ENCODE assay signal across 8 cellular contexts in genomic region chr2:241218131-241219029, GRCh38. TPM values are rescaled to one million over a fixed set of nuclear protein-coding genes. Genes with fewer than 3 reads are reported as not detected.
DNase-seq lines count a peak whose midpoint lies in the region; ATAC-seq and TF ChIP-seq lines count a peak whose summit lies in the region.

No MANE protein-coding gene starts in this region.

- H3K27ac Mint-ChIP-seq in T-cell (peak overlapping the region; percentile 19 to 57), immature natural killer cell (peak overlapping the region; percentile 8 to 91 (median 82))

- ATAC-seq in T-cell (replicated peaks in 1 of 4), result peak; percentile 52 to 64 (median 58)
- ATAC-seq in GM19463 (IDR thresholded peaks at IDR 0.05; ENCODE audit: unreplicated experiment), result no peak

- in situ Hi-C loops in T47D (cut with HindIII; ENCODE audit: low pct_unique_long_range_greater_than_20kb, low sequenced_read_pairs), result no loop called here

- H3K27ac ChIP-seq in HL-60 (replicated peaks), result no peak overlapping the region

- H3K36me3 Mint-ChIP-seq in T-cell (no peaks in the 10 kb centered on the region), immature natural killer cell (no peaks in the 10 kb centered on the region)

- no peaks in the 10 kb centered on the region for H3K9me3 Mint-ChIP-seq in T-cell
- H3K9me3 Mint-ChIP-seq in immature natural killer cell, result no peaks in the 10 kb centered on the region

- DNase-seq in D341Med (ENCODE audit: low spot score), result peak; percentile 74
- DNase-seq in HL-60 (ENCODE audit: low read depth in 1 of 2, low spot score in 1 of 2), result no peak
- peak in 29 of 34 experiments; percentile 10 to 47 (median 29) for DNase-seq in T-cell
- DNase-seq in T47D (ENCODE audit: low read depth in 1 of 2, low spot score in 1 of 2), result peak; percentile 32 to 46
- peak; percentile 49 to 56 (median 54) for DNase-seq in immature natural killer cell
- peak; percentile 58 for DNase-seq in stimulated activated CD4-positive, alpha-beta T cell treated with anti-CD3 and anti-CD28 coated beads, Interleukin-15, amount 100 ng/mL, for 24 hours
- DNase-seq in occipital lobe (lab: John Stamatoyannopoulos, UW), result no peak

- CTCF ChIA-PET in T-cell (lab: Charles Lee), result interaction anchor here in 1 of 2 donors (0.6 to 0.9 kb wide), 2 partner anchors 68 to 69 kb away, joined by 3 to 6 read pairs; partner anchors contain the start of genes PASK and PPP1R7

- H3K27me3 ChIP-seq in HL-60 (ENCODE audit: insufficient read depth, poor library complexity, severe bottlenecking), result no peaks in the 10 kb centered on the region

- peak overlapping the region; percentile 12; the same call in 1 of the 2 replicates for H3K4me3 ChIP-seq in HL-60 (replicated peaks; ENCODE audit: insufficient read depth, low read length)

- POLR2A ChIA-PET in T-cell (lab: Charles Lee), result no interaction called here

- H3K27me3 Mint-ChIP-seq in T-cell (no peaks in the 10 kb centered on the region), immature natural killer cell (ENCODE audit: low read depth in 3 of 3) (peaks cover 0 to 10% (median 4%) of the 10 kb centered on the region in 3 donors)

- H3K4me3 Mint-ChIP-seq in T-cell, result peak overlapping the region; percentile 78 to 90 (median 85)
- peak overlapping the region; percentile 82 to 95 (median 92) for H3K4me3 Mint-ChIP-seq in immature natural killer cell

- TF ChIP-seq CTCF in HL-60 (IDR thresholded peaks at IDR 0.05; ENCODE audit: insufficient read depth, low read length), result no peak

- H3K4me1 Mint-ChIP-seq in T-cell (peaks cover 12 to 14% (median 14%) of the 10 kb centered on the region in 3 donors), immature natural killer cell (peaks cover 11 to 20% of the 10 kb centered on the region in 2 donors)

RNA-seq across cellular contexts. Expression of gene ANO7, which starts 29.9 kb away (rescaled TPM):
- total RNA-seq in T-cell (under 1 TPM in 3 of 5 donors, not detected in 2; 0.53 to 0.60 (median 0.53) TPM), occipital lobe (0.16 TPM)
- polyA plus RNA-seq in immature natural killer cell, result under 1 TPM in 1 of 3 donors, not detected in 2; 0.40 TPM

Comparison
In these comparisons a context has a peak if more than half of its experiments do, and no peak if none do; other contexts are left out.
1. DNase-seq: peak in D341Med (single experiment), T-cell (29 of 34), T47D (2 of 2), immature natural killer cell (3 of 3) and stimulated activated CD4-positive, alpha-beta T cell treated with anti-CD3 and anti-CD28 coated beads, Interleukin-15, amount 100 ng/mL, for 24 hours (single experiment); none in HL-60 (0 of 2) and occipital lobe (single experiment).